Comparison of ENCODE assay signal across 19 cellular contexts in genomic region chr7:159099711-159100231, GRCh38. TPM values are rescaled to one million over a fixed set of nuclear protein-coding genes. Genes with fewer than 3 reads are reported as not detected.
DNase-seq lines count a peak whose midpoint lies in the region; ATAC-seq and TF ChIP-seq lines count a peak whose summit lies in the region.
"Had no signal": no experiment of that assay in that cellular context is flagged by ENCODE, and none has a peak within 500 bp of the region (broad histone marks: within the 10 kb centered on the region; RNA-seq: fewer than 3 reads in every experiment).

No MANE protein-coding gene starts in this region.

- H3K9me3 ChIP-seq in KOPT-K1 (ENCODE audit: insufficient read depth, low read length, poor library complexity, severe bottlenecking), result peaks cover 5% of the 10 kb centered on the region
- peaks cover 8% of the 10 kb centered on the region for H3K9me3 ChIP-seq in endodermal cell (ENCODE audit: control insufficient read depth, low read length)
- no peaks in the 10 kb centered on the region for H3K9me3 ChIP-seq in muscle layer of duodenum (ENCODE audit: control insufficient read depth in 1 of 2, low read length in 2 of 2)
- no peaks in the 10 kb centered on the region for H3K9me3 ChIP-seq in suprapubic skin
- H3K9me3 ChIP-seq: Caco-2, lower lobe of right lung had no signal

- peaks cover 6% of the 10 kb centered on the region for H3K4me1 Mint-ChIP-seq in endodermal cell
- H3K4me1 Mint-ChIP-seq: central memory CD8-positive, alpha-beta T cell; naive thymus-derived CD8-positive, alpha-beta T cell had no signal

- 84 to 94% methylated on average over 7 to 10 of the region's 10 CpGs for WGBS in endodermal cell (ENCODE audit: insufficient coverage in 1 of 2, insufficient read length in 1 of 2), 2 experiments
- WGBS in suprapubic skin, result 100% methylated on average over 2 of the region's 10 CpGs

- H3K36me3 ChIP-seq in KOPT-K1 (ENCODE audit: insufficient read depth, low read length) (peaks cover 99% of the 10 kb centered on the region), endodermal cell (ENCODE audit: control insufficient read depth, insufficient read depth, low read length) (no peaks in the 10 kb centered on the region), muscle layer of duodenum (ENCODE audit: control insufficient read depth in 1 of 2, insufficient read depth in 2 of 2, low read length in 2 of 2) (peaks cover 0 to 12% of the 10 kb centered on the region in 2 donors), suprapubic skin (no peaks in the 10 kb centered on the region)
- H3K36me3 ChIP-seq: lower lobe of right lung had no signal

- TF ChIP-seq CTCF in endodermal cell (conservative IDR thresholded peaks at IDR 0.05) (no peak), suprapubic skin (IDR thresholded peaks at IDR 0.05) (no peak)

- TF ChIP-seq POLR2A in suprapubic skin (IDR thresholded peaks at IDR 0.05) (no peak), erythroblast (IDR thresholded peaks at IDR 0.05; ENCODE audit: low read length) (no peak)

- H3K27me3 ChIP-seq in endodermal cell (ENCODE audit: control insufficient read depth, insufficient read depth, low read length, poor library complexity, severe bottlenecking) (no peaks in the 10 kb centered on the region), muscle layer of duodenum (ENCODE audit: low read depth, low read length) (no peaks in the 10 kb centered on the region), suprapubic skin (peaks cover 3% of the 10 kb centered on the region)

- TF ChIP-seq EP300 in suprapubic skin (IDR thresholded peaks at IDR 0.05), result no peak

- no peak overlapping the region for H3K9ac ChIP-seq in endodermal cell (ENCODE audit: extremely low read depth, low read length, poor library complexity, severe bottlenecking)

- H3K4me3 Mint-ChIP-seq in endodermal cell, result no peak overlapping the region
- H3K4me3 Mint-ChIP-seq: central memory CD8-positive, alpha-beta T cell; naive thymus-derived CD8-positive, alpha-beta T cell; stimulated activated naive CD8-positive, alpha-beta T cell treated with anti-CD3 and anti-CD28 coated beads, Interleukin-15, Interleukin-2, amounts not matched to agents 100 ng/mL and 50 ng/mL, for 24 hours had no signal

- no peaks in the 10 kb centered on the region for H3K4me1 ChIP-seq in endodermal cell (ENCODE audit: control insufficient read depth, insufficient read depth, low read length)
- peaks cover 3 to 17% of the 10 kb centered on the region in 2 donors for H3K4me1 ChIP-seq in muscle layer of duodenum (ENCODE audit: control insufficient read depth in 1 of 2, insufficient read depth in 2 of 2, low read length in 2 of 2)
- H3K4me1 ChIP-seq in suprapubic skin, result no peaks in the 10 kb centered on the region
- H3K4me1 ChIP-seq: Caco-2 had no signal

- DNase-seq in endodermal cell (peak; percentile 30), suprapubic skin (ENCODE audit: low spot score in 2 of 2) (peak; percentile 38 to 76), erythroblast (lab: John Stamatoyannopoulos, UW) (no peak)
- DNase-seq in stimulated activated CD4-positive, alpha-beta T cell treated with anti-CD3 and anti-CD28 coated beads, Interleukin-4, amount 100 ng/mL, for 1 hour, result no peak
- DNase-seq: activated CD4-positive, alpha-beta T cell treated with anti-CD3 and anti-CD28 coated beads, Interleukin-2, amount 50 U/mL, for 4 hours; Kasumi-1; lower lobe of right lung; naive thymus-derived CD8-positive, alpha-beta T cell; NCI-H1417 treated with DMSO at 0.1 percent for 48 hours; NCI-H774; PC-3 had no signal

- H3K4me3 ChIP-seq in endodermal cell (ENCODE audit: low read length) (no peak overlapping the region), muscle layer of duodenum (ENCODE audit: low read depth in 1 of 2, low read length in 2 of 2) (peak overlapping the region in 1 of 2 donors; percentile 6), suprapubic skin (no peak overlapping the region)
- H3K4me3 ChIP-seq: lower lobe of right lung had no signal

- no peak overlapping the region for H3K27ac Mint-ChIP-seq in endodermal cell
- H3K27ac Mint-ChIP-seq: naive thymus-derived CD8-positive, alpha-beta T cell; stimulated activated naive CD8-positive, alpha-beta T cell treated with anti-CD3 and anti-CD28 coated beads, Interleukin-15, Interleukin-2, amounts not matched to agents 100 ng/mL and 50 ng/mL, for 24 hours had no signal

- peak overlapping the region; percentile 24 for H3K27ac ChIP-seq in KOPT-K1 (ENCODE audit: low read depth, low read length, poor library complexity, severe bottlenecking)
- H3K27ac ChIP-seq in endodermal cell (ENCODE audit: low read depth, low read length), result no peak overlapping the region
- peak overlapping the region; percentile 45 for H3K27ac ChIP-seq in muscle layer of duodenum (ENCODE audit: low read length)
- H3K27ac ChIP-seq in suprapubic skin, result no peak overlapping the region
- H3K27ac ChIP-seq: lower lobe of right lung had no signal

- H3K36me3 Mint-ChIP-seq in endodermal cell (ENCODE audit: low read depth), result peaks cover 15% of the 10 kb centered on the region
- H3K36me3 Mint-ChIP-seq: naive thymus-derived CD8-positive, alpha-beta T cell had no signal

- no peak for ATAC-seq in HG03571 (IDR thresholded peaks at IDR 0.05; ENCODE audit: unreplicated experiment)
- ATAC-seq: lower lobe of right lung; naive thymus-derived CD8-positive, alpha-beta T cell; PC-3 had no signal

- H3K27me3 Mint-ChIP-seq in endodermal cell (ENCODE audit: insufficient read depth), result no peaks in the 10 kb centered on the region
- H3K27me3 Mint-ChIP-seq: central memory CD8-positive, alpha-beta T cell; naive thymus-derived CD8-positive, alpha-beta T cell; stimulated activated naive CD8-positive, alpha-beta T cell treated with anti-CD3 and anti-CD28 coated beads, Interleukin-15, Interleukin-2, amounts not matched to agents 100 ng/mL and 50 ng/mL, for 24 hours had no signal

- H3K9me3 Mint-ChIP-seq in endodermal cell, result peaks cover 24% of the 10 kb centered on the region
- H3K9me3 Mint-ChIP-seq: central memory CD8-positive, alpha-beta T cell; naive thymus-derived CD8-positive, alpha-beta T cell; stimulated activated naive CD8-positive, alpha-beta T cell treated with anti-CD3 and anti-CD28 coated beads, Interleukin-15, Interleukin-2, amounts not matched to agents 100 ng/mL and 50 ng/mL, for 24 hours had no signal

RNA-seq across cellular contexts. Expression of gene VIPR2, which starts 44.9 kb away (rescaled TPM):
- 1 to 10 TPM in 1 of 2 donors, under 1 TPM in 1; 0.64 to 1.8 TPM for total RNA-seq in endodermal cell
- 0.57 TPM for polyA plus RNA-seq in endodermal cell (2013, experiment 1 of 2)
- polyA plus RNA-seq in endodermal cell (2013, experiment 2 of 2), result 0.41 TPM
- under 1 TPM in 3 of 4 donors, not detected in 1; 0.59 to 0.64 (median 0.60) TPM for total RNA-seq in suprapubic skin
- total RNA-seq: Caco-2, HT1080, PC-3, pulmonary artery endothelial cell had no signal

Comparison
In these comparisons a context has a peak if more than half of its experiments do, and no peak if none do; other contexts are left out.
1. H3K27ac ChIP-seq: peak in KOPT-K1 (single experiment) and muscle layer of duodenum (single experiment); none in endodermal cell (single experiment) and suprapubic skin (single experiment).
2. DNase-seq: peak in endodermal cell (single experiment) and suprapubic skin (2 of 2); none in erythroblast (0 of 2) and stimulated activated CD4-positive, alpha-beta T cell treated with anti-CD3 and anti-CD28 coated beads, Interleukin-4, amount 100 ng/mL, for 1 hour (single experiment).